ENCODE assay signal across 8 cellular contexts in genomic region chrX:97398030-97398551, GRCh38.
DNase-seq lines count a peak whose midpoint lies in the region; ATAC-seq, FAIRE-seq and TF ChIP-seq lines count a peak whose summit lies in the region.

No MANE protein-coding gene starts in this region.

- CTCF ChIA-PET in activated CD8-positive, alpha-beta T cell treated with anti-CD3 and anti-CD28 coated beads, Interleukin-2, amount 10 ng/mL, durations not matched to agents 7 days and 5 days (lab: Charles Lee): interaction anchor here (0.6 to 1.0 kb wide), 2 partner anchors 21 to 285 kb away, joined by 3 to 4 read pairs; no protein-coding TSS in a partner anchor
- CTCF ChIA-PET in MCF 10A (lab: Yijun Ruan, JAX): no interaction called here

- peaks cover 51% of the 10 kb centered on the region for H3K4me1 Mint-ChIP-seq in activated CD8-positive, alpha-beta T cell treated with anti-CD3 and anti-CD28 coated beads, Interleukin-2, amount 10 ng/mL, durations not matched to agents 7 days and 5 days (ENCODE audit: low read depth)
- peaks cover 6% of the 10 kb centered on the region for H3K4me1 Mint-ChIP-seq in MCF 10A (ENCODE audit: insufficient read depth, unreplicated experiment)

- H3K27me3 ChIP-seq in DND-41 (ENCODE audit: insufficient read depth, low read length, poor library complexity) (no peaks in the 10 kb centered on the region), transverse colon (no peaks in the 10 kb centered on the region), pancreas (peaks cover 0 to 4% (median 0%) of the 10 kb centered on the region in 4 donors)

- H3K27ac Mint-ChIP-seq in activated CD8-positive, alpha-beta T cell treated with anti-CD3 and anti-CD28 coated beads, Interleukin-2, amount 10 ng/mL, durations not matched to agents 7 days and 5 days: peak overlapping the region; percentile 37
- no peak overlapping the region for H3K27ac Mint-ChIP-seq in MCF 10A (ENCODE audit: low read depth, unreplicated experiment)

- 53 to 80% methylated on average over 1 to 3 of the region's 3 CpGs for WGBS in transverse colon (ENCODE audit: low coverage in 1 of 2), 2 donors
- WGBS in pancreas, 2 donors: 54 to 75% methylated on average over 3 of the region's 3 CpGs

- H3K27ac ChIP-seq in DND-41 (ENCODE audit: low read length): no peak overlapping the region
- H3K27ac ChIP-seq in transverse colon: no peak overlapping the region
- no peak overlapping the region for H3K27ac ChIP-seq in pancreas

- intact Hi-C loops in transverse colon (cut with DNase I; ENCODE audit: low total_unique reads) (no loop called here), MCF 10A (cut with micrococcal nuclease) (no loop called here), pancreas (cut with DNase I) (no loop called here)

- H3K4me1 ChIP-seq in DND-41 (ENCODE audit: insufficient read depth, low read length) (no peaks in the 10 kb centered on the region), transverse colon (peaks cover 0 to 5% (median 0%) of the 10 kb centered on the region in 4 donors), pancreas (no peaks in the 10 kb centered on the region)

- H3K36me3 ChIP-seq in DND-41 (ENCODE audit: insufficient read depth, low read length): no peaks in the 10 kb centered on the region
- no peaks in the 10 kb centered on the region for H3K36me3 ChIP-seq in transverse colon
- no peaks in the 10 kb centered on the region for H3K36me3 ChIP-seq in pancreas

- H3K4me2 ChIP-seq in DND-41 (ENCODE audit: insufficient read depth, low read length): no peak overlapping the region

- H3K9me3 ChIP-seq in DND-41 (ENCODE audit: insufficient read depth, low read length, severe bottlenecking) (no peaks in the 10 kb centered on the region), transverse colon (no peaks in the 10 kb centered on the region), pancreas (no peaks in the 10 kb centered on the region)

- no peaks in the 10 kb centered on the region for H3K9me3 Mint-ChIP-seq in activated CD8-positive, alpha-beta T cell treated with anti-CD3 and anti-CD28 coated beads, Interleukin-2, amount 10 ng/mL, durations not matched to agents 7 days and 5 days (ENCODE audit: insufficient read depth)
- no peaks in the 10 kb centered on the region for H3K9me3 Mint-ChIP-seq in MCF 10A (ENCODE audit: unreplicated experiment)

- no peaks in the 10 kb centered on the region for H3K79me2 ChIP-seq in DND-41 (ENCODE audit: insufficient read depth, low read length)

- POLR2A ChIA-PET in activated CD8-positive, alpha-beta T cell treated with anti-CD3 and anti-CD28 coated beads, Interleukin-2, amount 10 ng/mL, durations not matched to agents 7 days and 5 days (lab: Charles Lee): no interaction called here
- POLR2A ChIA-PET in MCF 10A (lab: Yijun Ruan, JAX): no interaction called here

- no peak for TF ChIP-seq POLR2A in transverse colon (IDR thresholded peaks at IDR 0.05)

- BruUV-seq in MCF 10A (replicated peaks; lab: Mats Ljungman, UMichigan): no TSS peak

- in situ Hi-C loops in transverse colon (cut with MboI; ENCODE audit: low pct_ligation_motif_present in 1 of 4, low pct_unique_long_range_greater_than_20kb in 1 of 4, low sequenced_read_pairs in 3 of 4): no loop called here

- no peak for TF ChIP-seq EP300 in transverse colon (IDR thresholded peaks at IDR 0.05; ENCODE audit: low read depth)

- no peak overlapping the region for H2AFZ ChIP-seq in DND-41 (ENCODE audit: low read depth, low read length)

- H3K27me3 Mint-ChIP-seq in activated CD8-positive, alpha-beta T cell treated with anti-CD3 and anti-CD28 coated beads, Interleukin-2, amount 10 ng/mL, durations not matched to agents 7 days and 5 days (ENCODE audit: low read depth): no peaks in the 10 kb centered on the region
- H3K27me3 Mint-ChIP-seq in MCF 10A (ENCODE audit: insufficient read depth, unreplicated experiment): peaks cover 49% of the 10 kb centered on the region

- peak overlapping the region; percentile 31 for H3K4me3 Mint-ChIP-seq in activated CD8-positive, alpha-beta T cell treated with anti-CD3 and anti-CD28 coated beads, Interleukin-2, amount 10 ng/mL, durations not matched to agents 7 days and 5 days
- H3K4me3 Mint-ChIP-seq in MCF 10A (ENCODE audit: unreplicated experiment): no peak overlapping the region

- ATAC-seq in DND-41 (ENCODE audit: insufficient read depth, low read depth) (peak; percentile 65), GM19395 (IDR thresholded peaks at IDR 0.05; ENCODE audit: unreplicated experiment) (peak; percentile 54), HG03060 (IDR thresholded peaks at IDR 0.05; ENCODE audit: low read depth, unreplicated experiment) (peak; percentile 28), pancreas (no peak)
- peak; percentile 47 for ATAC-seq in activated CD8-positive, alpha-beta T cell treated with anti-CD3 and anti-CD28 coated beads, Interleukin-2, amount 10 ng/mL, durations not matched to agents 7 days and 5 days

- H3K9ac ChIP-seq in DND-41 (ENCODE audit: low read depth, low read length): no peak overlapping the region

- no peak for DNase-seq in DND-41
- DNase-seq in activated CD8-positive, alpha-beta T cell treated with anti-CD3 and anti-CD28 coated beads, Interleukin-2, amount 10 ng/mL, durations not matched to agents 7 days and 5 days: peak; percentile 20
- no peak for DNase-seq in transverse colon
- DNase-seq in MCF 10A (ENCODE audit: unreplicated experiment): no peak
- no peak for DNase-seq in NCI-H1436 (lab: John Stamatoyannopoulos, UW)
- DNase-seq in pancreas: no peak

- H3K4me3 ChIP-seq in DND-41 (ENCODE audit: low read depth in 1 of 2, low read length in 2 of 2): no peak overlapping the region
- no peak overlapping the region for H3K4me3 ChIP-seq in transverse colon
- H3K4me3 ChIP-seq in pancreas: no peak overlapping the region

- H3K36me3 Mint-ChIP-seq in activated CD8-positive, alpha-beta T cell treated with anti-CD3 and anti-CD28 coated beads, Interleukin-2, amount 10 ng/mL, durations not matched to agents 7 days and 5 days (ENCODE audit: low read depth): no peaks in the 10 kb centered on the region
- no peaks in the 10 kb centered on the region for H3K36me3 Mint-ChIP-seq in MCF 10A (ENCODE audit: insufficient read depth, unreplicated experiment)

- H4K20me1 ChIP-seq in DND-41 (ENCODE audit: insufficient read depth, low read length): no peaks in the 10 kb centered on the region

- TF ChIP-seq CTCF in DND-41 (IDR thresholded peaks at IDR 0.05; ENCODE audit: borderline replicate concordance, extremely low read depth, low read length, poor library complexity, severe bottlenecking) (no peak), transverse colon (IDR thresholded peaks at IDR 0.05) (no peak), MCF 10A (IDR thresholded peaks at IDR 0.05; ENCODE audit: unreplicated experiment) (no peak), pancreas (IDR thresholded peaks at IDR 0.05) (no peak)

- FAIRE-seq in pancreas (lab: Jason Lieb, UNC): no peak

Comparison
In these comparisons a context has a peak if more than half of its experiments do, and no peak if none do; other contexts are left out.
1. ATAC-seq: peak in DND-41 (single experiment), GM19395 (single experiment), HG03060 (single experiment) and activated CD8-positive, alpha-beta T cell treated with anti-CD3 and anti-CD28 coated beads, Interleukin-2, amount 10 ng/mL, durations not matched to agents 7 days and 5 days (single experiment); none in pancreas (0 of 4).